In the genomic region with DNA sequence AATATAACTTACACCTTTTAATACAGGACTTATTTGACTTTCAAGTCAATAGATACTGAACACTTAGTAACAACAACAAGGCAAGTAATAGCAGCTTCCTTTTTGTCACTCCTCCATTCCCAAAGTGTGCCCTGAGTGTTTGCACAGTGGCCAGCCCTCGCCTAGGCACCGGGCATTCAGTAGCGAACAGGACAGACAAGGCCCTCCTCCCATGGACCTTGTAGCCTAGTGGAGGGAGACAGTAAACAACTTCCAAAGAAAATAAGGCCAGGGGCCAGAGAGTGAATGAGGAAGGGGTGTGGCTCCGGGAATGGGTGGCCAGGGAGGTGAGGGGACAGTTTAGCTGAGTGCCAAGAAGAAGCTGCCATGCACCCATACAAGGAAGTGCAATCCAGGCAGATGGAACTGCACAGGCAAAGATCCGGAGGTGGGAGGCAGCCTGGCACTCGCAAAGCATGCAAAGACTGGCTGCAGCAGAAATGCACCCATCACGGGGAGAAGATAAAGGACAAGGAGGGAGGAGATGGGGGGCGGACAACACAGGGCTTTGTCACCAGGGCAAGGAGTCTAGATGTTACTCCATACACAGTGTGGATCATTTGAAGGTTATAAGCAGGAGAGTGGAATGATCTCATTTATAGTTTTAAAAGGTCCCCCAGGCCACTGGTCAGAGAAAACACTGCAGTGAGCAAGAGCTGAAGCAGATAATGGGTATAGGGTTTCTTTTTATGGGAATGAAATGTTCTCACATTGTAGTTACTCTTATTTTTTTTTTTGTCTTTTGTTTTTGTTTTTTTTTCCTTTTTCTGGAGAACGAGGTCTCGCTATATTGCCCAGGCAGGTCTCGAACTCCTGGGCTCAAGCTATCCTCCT, we compare ENCODE assay signal across 26 cellular contexts. TPM values are rescaled to one million over a fixed set of nuclear protein-coding genes. Genes with fewer than 3 reads are reported as not detected.
DNase-seq lines count a peak whose midpoint lies in the region; FAIRE-seq and TF ChIP-seq lines count a peak whose summit lies in the region.
"Had no signal": no experiment of that assay in that cellular context is flagged by ENCODE, and none has a peak within 500 bp of the region (broad histone marks: within the 10 kb centered on the region; RNA-seq: fewer than 3 reads in every experiment).

No MANE protein-coding gene starts in this region.

- 60 to 65% methylated on average over 8 to 11 of the region's 11 CpGs for WGBS in transverse colon (ENCODE audit: low coverage in 1 of 2), 2 donors

- H3K27ac ChIP-seq in colonic mucosa (peak overlapping the region; percentile 68), transverse colon (peak overlapping the region; percentile 55 to 73 (median 62))
- H3K27ac ChIP-seq: cardiac muscle cell, heart right ventricle, ovary, thyroid gland, WERI-Rb-1 had no signal

- no peak for TF ChIP-seq POLR2A in transverse colon (IDR thresholded peaks at IDR 0.05)

- TF ChIP-seq CTCF in colonic mucosa (IDR thresholded peaks at IDR 0.05) (no peak), neural crest cell (conservative IDR thresholded peaks at IDR 0.05) (no peak), transverse colon (IDR thresholded peaks at IDR 0.05) (peak in 2 of 5 experiments; percentile 25 to 37)

- no peak overlapping the region for H3K4me3 ChIP-seq in colonic mucosa
- H3K4me3 ChIP-seq in transverse colon: no peak overlapping the region
- H3K4me3 ChIP-seq: cardiac muscle cell, heart right ventricle, lung, ovary, thyroid gland had no signal

- H3K9me3 ChIP-seq in colonic mucosa (no peaks in the 10 kb centered on the region), transverse colon (no peaks in the 10 kb centered on the region)
- H3K9me3 ChIP-seq: heart right ventricle, ovary, thyroid gland had no signal

- H3K27ac Mint-ChIP-seq in neural crest cell (ENCODE audit: unreplicated experiment): peak overlapping the region; percentile 46
- H3K27ac Mint-ChIP-seq: activated CD4-positive, alpha-beta memory T cell treated with anti-CD3 and anti-CD28 coated beads, Interleukin-2, amount 10 ng/mL, durations not matched to agents 7 days and 5 days; CD8-positive, alpha-beta T cell; immature natural killer cell had no signal

- H3K4me1 ChIP-seq in colonic mucosa (no peaks in the 10 kb centered on the region), transverse colon (peaks cover 11 to 49% (median 25%) of the 10 kb centered on the region in 4 donors)

- H3K4me1 Mint-ChIP-seq in neural crest cell: peaks cover 20% of the 10 kb centered on the region

- TF ChIP-seq EP300 in transverse colon (IDR thresholded peaks at IDR 0.05; ENCODE audit: low read depth): no peak

- peak overlapping the region in 1 of 2 donors; percentile 2 for H3K9ac ChIP-seq in colonic mucosa (ENCODE audit: low read depth in 2 of 2, low read length in 2 of 2)

- intact Hi-C loops in colonic mucosa (cut with DNase I): no loop called here
- intact Hi-C loops in transverse colon (cut with DNase I; ENCODE audit: low total_unique reads): no loop called here

- H3K27me3 ChIP-seq in colonic mucosa (no peaks in the 10 kb centered on the region), transverse colon (no peaks in the 10 kb centered on the region)
- H3K27me3 ChIP-seq: cardiac muscle cell, heart right ventricle, ovary, thyroid gland had no signal

- peaks cover 3% of the 10 kb centered on the region for H3K36me3 Mint-ChIP-seq in neural crest cell (ENCODE audit: low read depth)
- H3K36me3 Mint-ChIP-seq: CD8-positive, alpha-beta T cell; immature natural killer cell had no signal

- no peaks in the 10 kb centered on the region for H3K36me3 ChIP-seq in colonic mucosa
- H3K36me3 ChIP-seq in transverse colon: no peaks in the 10 kb centered on the region
- H3K36me3 ChIP-seq: cardiac muscle cell, heart right ventricle, ovary, thyroid gland, WERI-Rb-1 had no signal

- in situ Hi-C loops in transverse colon (cut with MboI; ENCODE audit: low pct_ligation_motif_present in 1 of 4, low pct_unique_long_range_greater_than_20kb in 1 of 4, low sequenced_read_pairs in 3 of 4): no loop called here

- DNase-seq in HTR-8/SVneo (ENCODE audit: insufficient read length, low spot score) (no peak), colonic mucosa (peak; percentile 81), neural crest cell (ENCODE audit: low read depth, low spot score) (no peak), transverse colon (peak; percentile 71), A172 (ENCODE audit: low spot score) (no peak), NCI-H226 (no peak), NCI-H2081 treated with DMSO at 0.1 percent for 48 hours (lab: John Stamatoyannopoulos, UW) (no peak)
- no peak for DNase-seq in activated CD4-positive, CD25-positive, alpha-beta regulatory T cell treated with anti-CD3 and anti-CD28 coated beads, Interleukin-2, amount 50 U/mL, for 72 hours
- DNase-seq: activated CD4-positive, alpha-beta memory T cell treated with anti-CD3 and anti-CD28 coated beads, Interleukin-2, amount 10 ng/mL, durations not matched to agents 7 days and 5 days; activated gamma-delta T cell; activated T-cell treated with anti-CD3 and anti-CD28 coated beads for 4 hours; CD8-positive, alpha-beta T cell; dermis blood vessel endothelial cell; DMS79; heart right ventricle; immature natural killer cell; NCI-H2171; NCI-H748 treated with DMSO at 0.1 percent for 48 hours; SIG-M5; thyroid gland; WERI-Rb-1 had no signal

- FAIRE-seq in HTR-8/SVneo (lab: Jason Lieb, UNC): peak; percentile 92
- FAIRE-seq: GM12891, H54 had no signal

- H3K4me3 Mint-ChIP-seq in neural crest cell: no peak overlapping the region
- H3K4me3 Mint-ChIP-seq: activated CD4-positive, alpha-beta memory T cell treated with anti-CD3 and anti-CD28 coated beads, Interleukin-2, amount 10 ng/mL, durations not matched to agents 7 days and 5 days; CD8-positive, alpha-beta T cell; immature natural killer cell had no signal

- no peaks in the 10 kb centered on the region for H3K9me3 Mint-ChIP-seq in neural crest cell
- H3K9me3 Mint-ChIP-seq: activated CD4-positive, alpha-beta memory T cell treated with anti-CD3 and anti-CD28 coated beads, Interleukin-2, amount 10 ng/mL, durations not matched to agents 7 days and 5 days; CD8-positive, alpha-beta T cell had no signal

- H3K27me3 Mint-ChIP-seq in neural crest cell (ENCODE audit: low read depth): no peaks in the 10 kb centered on the region

RNA-seq across cellular contexts. Expression of gene ATP9A, which starts 32.2 kb away (rescaled TPM):
- total RNA-seq in colonic mucosa (10 to 100 TPM; 40.2 to 70.1 TPM), neural crest cell (38.9 and 39.0 TPM in 2 replicates), transverse colon (10 to 100 TPM; 66.3 to 93.0 (median 78.9) TPM)
- 16.3 and 19.5 TPM in 2 replicates for total RNA-seq in A172 (2014; rRNA removed; shearing (Covaris generic))

Comparison
In these comparisons a context has a peak if more than half of its experiments do, and no peak if none do; other contexts are left out.
1. DNase-seq: peak in colonic mucosa (single experiment) and transverse colon (single experiment); none in HTR-8/SVneo (single experiment), neural crest cell (single experiment), A172 (single experiment), NCI-H226 (single experiment), NCI-H2081 treated with DMSO at 0.1 percent for 48 hours (single experiment) and activated CD4-positive, CD25-positive, alpha-beta regulatory T cell treated with anti-CD3 and anti-CD28 coated beads, Interleukin-2, amount 50 U/mL, for 72 hours (single experiment).